12 cellular contexts compared by ENCODE assay signal in the genomic region with DNA sequence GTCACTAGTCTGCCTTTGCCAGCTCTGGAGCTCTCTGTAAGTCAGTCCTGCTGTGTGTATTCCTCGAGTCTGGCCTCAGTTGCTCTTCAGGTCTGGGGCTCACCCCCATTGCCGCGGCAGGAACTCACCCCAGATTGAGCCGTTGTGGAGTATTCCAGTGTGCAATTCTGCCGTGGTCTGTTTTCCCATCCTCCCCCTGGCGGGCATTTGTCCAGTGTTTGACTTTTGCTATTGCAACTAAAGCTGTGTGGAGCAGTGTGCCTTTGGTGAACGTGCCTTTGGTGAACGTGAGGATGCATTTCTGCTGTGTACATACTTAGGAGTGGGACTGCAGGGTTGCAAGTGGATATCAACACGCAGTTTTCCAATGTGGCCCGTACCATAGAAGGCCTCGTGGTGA.
"Had no signal": no experiment of that assay in that cellular context is flagged by ENCODE, and none has a peak within 500 bp of the region (broad histone marks: within the 10 kb centered on the region; RNA-seq: fewer than 3 reads in every experiment).

No MANE protein-coding gene starts in this region.

- H3K9me3 Mint-ChIP-seq: activated naive CD8-positive, alpha-beta T cell treated with anti-CD3 and anti-CD28 coated beads, Interleukin-2, amount 50 U/mL, for 24 hours; activated T-helper 1 cell treated with anti-CD3 and anti-CD28 coated beads, Interleukin-12 subunit alpha, Interleukin-12 subunit beta, Interleukin-2, Interleukin-4 antibody, amounts not matched to agents 30 ng/mL and 10 ng/mL and 1 ng/mL, durations not matched to agents 14 hours and 24 hours and 36 hours; nephron had no signal

- H3K27ac Mint-ChIP-seq: activated CD4-positive, alpha-beta T cell treated with anti-CD3 and anti-CD28 coated beads for 36 hours; activated CD8-positive, alpha-beta T cell treated with anti-CD3 and anti-CD28 coated beads, Interleukin-2, amount 10 ng/mL, durations not matched to agents 7 days and 5 days; activated naive CD8-positive, alpha-beta T cell treated with anti-CD3 and anti-CD28 coated beads, Interleukin-2, amount 50 U/mL, for 24 hours; activated T-helper 1 cell treated with anti-CD3 and anti-CD28 coated beads, Interleukin-12 subunit alpha, Interleukin-12 subunit beta, Interleukin-2, Interleukin-4 antibody, amounts not matched to agents 30 ng/mL and 10 ng/mL and 1 ng/mL, durations not matched to agents 14 hours and 24 hours and 36 hours had no signal

- H3K27me3 Mint-ChIP-seq: activated CD4-positive, alpha-beta T cell treated with anti-CD3 and anti-CD28 coated beads for 36 hours; activated naive CD8-positive, alpha-beta T cell treated with anti-CD3 and anti-CD28 coated beads, Interleukin-2, amount 50 U/mL, for 24 hours had no signal

- ATAC-seq: activated CD4-positive, alpha-beta T cell treated with anti-CD3 and anti-CD28 coated beads for 36 hours; activated CD8-positive, alpha-beta T cell treated with anti-CD3 and anti-CD28 coated beads, Interleukin-2, amount 10 ng/mL, durations not matched to agents 7 days and 5 days; activated naive CD8-positive, alpha-beta T cell treated with anti-CD3 and anti-CD28 coated beads, Interleukin-2, amount 50 U/mL, for 24 hours; mucosa of descending colon had no signal

- H3K4me3 Mint-ChIP-seq: activated CD4-positive, alpha-beta T cell treated with anti-CD3 and anti-CD28 coated beads for 36 hours; activated CD8-positive, alpha-beta T cell treated with anti-CD3 and anti-CD28 coated beads, Interleukin-2, amount 10 ng/mL, durations not matched to agents 7 days and 5 days; activated naive CD8-positive, alpha-beta T cell treated with anti-CD3 and anti-CD28 coated beads, Interleukin-2, amount 50 U/mL, for 24 hours; activated T-helper 1 cell treated with anti-CD3 and anti-CD28 coated beads, Interleukin-12 subunit alpha, Interleukin-12 subunit beta, Interleukin-2, Interleukin-4 antibody, amounts not matched to agents 30 ng/mL and 10 ng/mL and 1 ng/mL, durations not matched to agents 14 hours and 24 hours and 36 hours; nephron had no signal

- H3K4me1 Mint-ChIP-seq: nephron had no signal

- DNase-seq: activated CD4-positive, alpha-beta T cell treated with anti-CD3 and anti-CD28 coated beads for 36 hours; activated CD8-positive, alpha-beta memory T cell treated with anti-CD3 and anti-CD28 coated beads, Interleukin-2, amount 50 U/mL, for 48 hours; activated CD8-positive, alpha-beta T cell treated with anti-CD3 and anti-CD28 coated beads, Interleukin-2, amount 10 ng/mL, durations not matched to agents 7 days and 5 days; activated naive CD8-positive, alpha-beta T cell treated with anti-CD3 and anti-CD28 coated beads, Interleukin-2, amount 50 U/mL, for 24 hours; mammary epithelial cell; stimulated activated CD4-positive, alpha-beta T cell treated with anti-CD3 and anti-CD28 coated beads, Interleukin-4, amount 100 ng/mL, for 24 hours; T1000; transverse colon had no signal

- H3K36me3 ChIP-seq: transverse colon had no signal

- H3K27ac ChIP-seq: transverse colon, VCaP had no signal

- H3K9me3 ChIP-seq: mucosa of descending colon, transverse colon had no signal
